ENCODE assay signal across 22 cellular contexts in the genomic region with DNA sequence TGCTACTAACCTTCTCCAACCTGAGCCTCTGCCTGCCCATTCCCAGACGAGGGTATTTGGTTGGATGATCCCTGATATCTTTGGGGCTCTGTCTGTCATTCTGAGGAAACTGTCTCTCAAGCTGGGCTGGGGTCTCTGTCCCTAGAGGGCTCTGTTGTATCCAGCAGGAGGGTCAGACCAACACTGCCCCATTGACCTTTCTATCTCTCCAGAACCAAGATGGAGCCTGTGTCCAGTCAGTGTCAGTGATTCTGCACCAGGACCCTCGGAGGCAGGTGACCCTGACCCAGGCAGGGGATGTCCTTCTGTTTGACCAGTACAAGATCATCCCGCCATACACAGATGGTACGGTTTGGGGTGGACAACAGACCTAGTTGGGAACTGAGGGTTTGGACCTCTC. TPM values are rescaled to one million over a fixed set of nuclear protein-coding genes. Genes with fewer than 3 reads are reported as not detected.
DNase-seq lines count a peak whose midpoint lies in the region; ATAC-seq, FAIRE-seq and TF ChIP-seq lines count a peak whose summit lies in the region.
"Had no signal": no experiment of that assay in that cellular context is flagged by ENCODE, and none has a peak within 500 bp of the region (broad histone marks: within the 10 kb centered on the region; RNA-seq: fewer than 3 reads in every experiment).

No MANE protein-coding gene starts in this region.

- H3K27me3 ChIP-seq in bronchial epithelial cell (ENCODE audit: control insufficient read depth, insufficient read depth, low read length) (peaks cover 4% of the 10 kb centered on the region), endodermal cell (ENCODE audit: control insufficient read depth, insufficient read depth, low read length, poor library complexity, severe bottlenecking) (peaks cover 4% of the 10 kb centered on the region), BE2C (no peaks in the 10 kb centered on the region)

- H3K27ac ChIP-seq in endodermal cell (ENCODE audit: low read depth, low read length), result no peak overlapping the region
- H3K27ac ChIP-seq: C4-2B, GM23248 had no signal

- no peak overlapping the region for H3K27ac Mint-ChIP-seq in endodermal cell
- H3K27ac Mint-ChIP-seq: CD4-positive, alpha-beta T cell; HFFc6 had no signal

- peaks cover 49% of the 10 kb centered on the region for H3K27me3 Mint-ChIP-seq in endodermal cell (ENCODE audit: insufficient read depth)

- DNase-seq in bronchial epithelial cell (ENCODE audit: low read depth) (no peak), endodermal cell (peak; percentile 24), sciatic nerve (ENCODE audit: low spot score) (peak; percentile 10), BE2C (no peak), GOT3 (lab: John Stamatoyannopoulos, UW) (no peak)
- DNase-seq: ACHN; Caco-2; CD4-positive, alpha-beta T cell; GM23248; H7; HFFc6; IMR-90 had no signal

- no peaks in the 10 kb centered on the region for H3K9me3 Mint-ChIP-seq in endodermal cell
- H3K9me3 Mint-ChIP-seq: CD4-positive, alpha-beta T cell; HFFc6 had no signal

- intact Hi-C loops in sciatic nerve (cut with DNase I), result no loop called here

- no peaks in the 10 kb centered on the region for H3K4me1 Mint-ChIP-seq in endodermal cell

- WGBS in endodermal cell (ENCODE audit: insufficient coverage in 1 of 2, insufficient read length in 1 of 2), 2 experiments, result 92 to 95% methylated on average over 4 of the region's 4 CpGs

- H3K4me3 ChIP-seq in bronchial epithelial cell (ENCODE audit: low read depth, low read length) (no peak overlapping the region), endodermal cell (ENCODE audit: low read length) (no peak overlapping the region), BE2C (ENCODE audit: low read depth, low read length) (no peak overlapping the region)
- H3K4me3 ChIP-seq: GM23248 had no signal

- H3K9me3 ChIP-seq in endodermal cell (ENCODE audit: control insufficient read depth, low read length) (no peaks in the 10 kb centered on the region), BE2C (no peaks in the 10 kb centered on the region)
- H3K9me3 ChIP-seq: Caco-2 had no signal

- H3K36me3 ChIP-seq in bronchial epithelial cell (ENCODE audit: control insufficient read depth, insufficient read depth, low read length) (no peaks in the 10 kb centered on the region), endodermal cell (ENCODE audit: control insufficient read depth, insufficient read depth, low read length) (no peaks in the 10 kb centered on the region), BE2C (no peaks in the 10 kb centered on the region)

- H3K4me1 ChIP-seq in endodermal cell (ENCODE audit: control insufficient read depth, insufficient read depth, low read length) (no peaks in the 10 kb centered on the region), BE2C (no peaks in the 10 kb centered on the region)
- H3K4me1 ChIP-seq: Caco-2 had no signal

- FAIRE-seq in bronchial epithelial cell (lab: Jason Lieb, UNC), result peak; percentile 55
- FAIRE-seq: A204.1, D721Med, G401.6, GM12891, GM19239, HTR-8/SVneo had no signal

- no peak overlapping the region for H3K9ac ChIP-seq in endodermal cell (ENCODE audit: extremely low read depth, low read length, poor library complexity, severe bottlenecking)
- H3K9ac ChIP-seq: GM23248 had no signal

- TF ChIP-seq CTCF in bronchial epithelial cell (IDR thresholded peaks at IDR 0.05; ENCODE audit: insufficient read depth, low read length, severe bottlenecking) (no peak), endodermal cell (conservative IDR thresholded peaks at IDR 0.05) (no peak), BE2C (IDR thresholded peaks at IDR 0.05; ENCODE audit: low read depth, low read length) (no peak)

- no peaks in the 10 kb centered on the region for H3K36me3 Mint-ChIP-seq in endodermal cell (ENCODE audit: low read depth)

- H3K4me3 Mint-ChIP-seq in endodermal cell, result no peak overlapping the region
- H3K4me3 Mint-ChIP-seq: CD4-positive, alpha-beta T cell; HFFc6 had no signal

- ATAC-seq in sciatic nerve (no peak), GM19395 (IDR thresholded peaks at IDR 0.05; ENCODE audit: unreplicated experiment) (no peak)
- ATAC-seq: HCT116 had no signal

RNA-seq across cellular contexts. Expression of a gene that starts 21.9 kb away (rescaled TPM):
- total RNA-seq in bronchial epithelial cell (not detected in 2 replicates), endodermal cell (under 1 TPM; 0.33 to 0.55 TPM), sciatic nerve (not detected)
- polyA plus RNA-seq in endodermal cell (2013, experiment 1 of 2), result 0.39 TPM
- 0.50 TPM for polyA plus RNA-seq in endodermal cell (2013, experiment 2 of 2)
- not detected for polyA plus RNA-seq in BE2C (2012; ENCODE audit: insufficient read depth, insufficient read length, low read depth)
- total RNA-seq: CD4-positive, alpha-beta T cell; GM23248; HFFc6; IMR-90 had no signal
- polyA plus RNA-seq: BJ, GM23248, IMR-90 had no signal

RNA-seq across cellular contexts. Expression of a gene that starts 24.7 kb away (rescaled TPM):
- total RNA-seq in bronchial epithelial cell (not detected in 2 replicates), endodermal cell (1 to 10 TPM; 1.5 to 2.8 TPM), sciatic nerve (not detected)
- polyA plus RNA-seq in endodermal cell (2013, experiment 1 of 2), result 1.00 TPM
- 0.99 TPM for polyA plus RNA-seq in endodermal cell (2013, experiment 2 of 2)
- not detected for polyA plus RNA-seq in BE2C (2012; ENCODE audit: insufficient read depth, insufficient read length, low read depth)
- total RNA-seq: CD4-positive, alpha-beta T cell; GM23248; HFFc6; IMR-90 had no signal
- polyA plus RNA-seq: BJ, GM23248, IMR-90 had no signal

Comparison
In these comparisons a context has a peak if more than half of its experiments do, and no peak if none do; other contexts are left out.
1. DNase-seq: peak in endodermal cell (single experiment) and sciatic nerve (single experiment); none in bronchial epithelial cell (single experiment), BE2C (single experiment) and GOT3 (single experiment).